In genomic region chr3:11285471-11285870, GRCh38 we compare ENCODE assay signal across 25 cellular contexts. TPM values are rescaled to one million over a fixed set of nuclear protein-coding genes. Genes with fewer than 3 reads are reported as not detected.
DNase-seq lines count a peak whose midpoint lies in the region; ATAC-seq and TF ChIP-seq lines count a peak whose summit lies in the region.
"Had no signal": no experiment of that assay in that cellular context is flagged by ENCODE, and none has a peak within 500 bp of the region (broad histone marks: within the 10 kb centered on the region; RNA-seq: fewer than 3 reads in every experiment).

No MANE protein-coding gene starts in this region.

- no peak overlapping the region for H3K4me3 Mint-ChIP-seq in dendritic cell treated with granulocyte-macrophage colony-stimulating factor and Interleukin-4, amounts not matched to agents 40 ng/mL and 50 ng/mL, for 4 days
- no peak overlapping the region for H3K4me3 Mint-ChIP-seq in activated CD4-positive, alpha-beta memory T cell treated with anti-CD3 and anti-CD28 coated beads for 36 hours
- H3K4me3 Mint-ChIP-seq: CD8-positive, alpha-beta memory T cell had no signal

- peaks cover 66% of the 10 kb centered on the region for H3K36me3 Mint-ChIP-seq in dendritic cell treated with granulocyte-macrophage colony-stimulating factor and Interleukin-4, amounts not matched to agents 40 ng/mL and 50 ng/mL, for 4 days (ENCODE audit: low read depth)
- peaks cover 15% of the 10 kb centered on the region for H3K36me3 Mint-ChIP-seq in activated CD4-positive, alpha-beta memory T cell treated with anti-CD3 and anti-CD28 coated beads for 36 hours

- no peak overlapping the region for H3K4me3 ChIP-seq in ACC112 (ENCODE audit: low read depth, low read length)
- no peak overlapping the region for H3K4me3 ChIP-seq in PC-9
- no peak overlapping the region for H3K4me3 ChIP-seq in neutrophil (ENCODE audit: low read depth in 1 of 2, low read length in 1 of 2)
- H3K4me3 ChIP-seq: K562 had no signal

- H3K9me3 ChIP-seq in PC-9 (ENCODE audit: insufficient read depth, low read depth) (no peaks in the 10 kb centered on the region), neutrophil (no peaks in the 10 kb centered on the region)

- H3K36me3 ChIP-seq in ACC112 (ENCODE audit: insufficient read depth, low read length) (peaks cover 11% of the 10 kb centered on the region; the same call in 1 of the 2 replicates), PC-9 (ENCODE audit: low read depth) (peaks cover 33% of the 10 kb centered on the region), neutrophil (peaks cover 17% of the 10 kb centered on the region)

- H3F3A ChIP-seq in PC-9 (ENCODE audit: insufficient read depth, low read depth), result peaks cover 61% of the 10 kb centered on the region

- peak overlapping the region; percentile 86 for H3K27ac Mint-ChIP-seq in dendritic cell treated with granulocyte-macrophage colony-stimulating factor and Interleukin-4, amounts not matched to agents 40 ng/mL and 50 ng/mL, for 4 days
- no peak overlapping the region for H3K27ac Mint-ChIP-seq in activated CD4-positive, alpha-beta memory T cell treated with anti-CD3 and anti-CD28 coated beads for 36 hours

- BruUV-seq in PC-9 (replicated peaks; lab: Mats Ljungman, UMichigan), result no TSS peak

- H3K27me3 Mint-ChIP-seq in dendritic cell treated with granulocyte-macrophage colony-stimulating factor and Interleukin-4, amounts not matched to agents 40 ng/mL and 50 ng/mL, for 4 days, result no peaks in the 10 kb centered on the region
- no peaks in the 10 kb centered on the region for H3K27me3 Mint-ChIP-seq in activated CD4-positive, alpha-beta memory T cell treated with anti-CD3 and anti-CD28 coated beads for 36 hours
- H3K27me3 Mint-ChIP-seq: CD8-positive, alpha-beta memory T cell had no signal

- H3K79me2 ChIP-seq in ACC112 (ENCODE audit: control insufficient read depth, insufficient read depth, low read length, unreplicated experiment) (peaks cover 42% of the 10 kb centered on the region), PC-9 (ENCODE audit: low read depth) (peaks cover 80% of the 10 kb centered on the region)

- H3K4me1 Mint-ChIP-seq in dendritic cell treated with granulocyte-macrophage colony-stimulating factor and Interleukin-4, amounts not matched to agents 40 ng/mL and 50 ng/mL, for 4 days (ENCODE audit: low read depth), result peaks cover 73% of the 10 kb centered on the region
- peaks cover 39% of the 10 kb centered on the region for H3K4me1 Mint-ChIP-seq in activated CD4-positive, alpha-beta memory T cell treated with anti-CD3 and anti-CD28 coated beads for 36 hours (ENCODE audit: low read depth)

- no peak for DNase-seq in PC-9
- DNase-seq in activated CD4-positive, alpha-beta memory T cell treated with anti-CD3 and anti-CD28 coated beads for 36 hours, result no peak
- DNase-seq in C1 segment of cervical spinal cord (lab: John Stamatoyannopoulos, UW), result no peak
- DNase-seq: CD8-positive, alpha-beta memory T cell; DMS79 treated with DMSO at 0.1 percent for 48 hours; GF-D8; HCEC 1CT; Kasumi-1; NCI-H1092 treated with DMSO at 0.1 percent for 48 hours; NCI-H1436; NCI-H187 treated with DMSO at 0.1 percent for 48 hours; NCI-H2171 treated with DMSO at 0.1 percent for 48 hours; NCI-H524; NCI-H748 treated with DMSO at 0.1 percent for 48 hours; PC-3; RPMI8226; SHP77 treated with DMSO at 0.1 percent for 48 hours had no signal

- CTCF ChIA-PET in PC-9 (lab: Charles Lee), result no interaction called here
- CTCF ChIA-PET in activated CD4-positive, alpha-beta memory T cell treated with anti-CD3 and anti-CD28 coated beads for 36 hours (lab: Charles Lee), result interaction anchor here (1.3 kb wide), 1 partner anchor 49 kb away, joined by 4 read pairs; no protein-coding TSS in a partner anchor

- H3K9me3 Mint-ChIP-seq in dendritic cell treated with granulocyte-macrophage colony-stimulating factor and Interleukin-4, amounts not matched to agents 40 ng/mL and 50 ng/mL, for 4 days, result no peaks in the 10 kb centered on the region
- H3K9me3 Mint-ChIP-seq in activated CD4-positive, alpha-beta memory T cell treated with anti-CD3 and anti-CD28 coated beads for 36 hours, result no peaks in the 10 kb centered on the region
- H3K9me3 Mint-ChIP-seq: CD8-positive, alpha-beta memory T cell had no signal

- H3K9me2 ChIP-seq in PC-9 (ENCODE audit: insufficient read depth), result no peaks in the 10 kb centered on the region

- POLR2A ChIA-PET in PC-9 (lab: Charles Lee; ENCODE audit: unreplicated experiment), result interaction anchor here (0.6 kb wide), 1 partner anchor 33 kb away, joined by 3 read pairs; no protein-coding TSS in a partner anchor
- POLR2A ChIA-PET in activated CD4-positive, alpha-beta memory T cell treated with anti-CD3 and anti-CD28 coated beads for 36 hours (lab: Charles Lee), result interaction anchor here (1.3 kb wide), 1 partner anchor 12 kb away, joined by 3 read pairs; no protein-coding TSS in a partner anchor

- intact Hi-C loops in PC-9 (cut with micrococcal nuclease; ENCODE audit: unreplicated experiment), result loop anchor here (5.0 kb wide), 1 partner anchor 317 kb away; no protein-coding TSS in a partner anchor
- intact Hi-C loops in dendritic cell treated with granulocyte-macrophage colony-stimulating factor and Interleukin-4, amounts not matched to agents 40 ng/mL and 50 ng/mL, for 4 days (cut with micrococcal nuclease), result no loop called here
- intact Hi-C loops in activated CD4-positive, alpha-beta memory T cell treated with anti-CD3 and anti-CD28 coated beads for 36 hours (cut with micrococcal nuclease), result no loop called here

- no peaks in the 10 kb centered on the region for H4K20me1 ChIP-seq in PC-9 (ENCODE audit: insufficient read depth)

- TF ChIP-seq CTCF in PC-9 (conservative IDR thresholded peaks at IDR 0.05) (no peak), neutrophil (IDR thresholded peaks at IDR 0.05) (no peak)

- peak overlapping the region; percentile 83; the same call in 1 of the 2 replicates for H3K4me2 ChIP-seq in PC-9

- no peaks in the 10 kb centered on the region for H3K27me3 ChIP-seq in ACC112 (ENCODE audit: insufficient read depth, low read length)
- H3K27me3 ChIP-seq in PC-9 (ENCODE audit: insufficient read depth, low read depth), result no peaks in the 10 kb centered on the region
- no peaks in the 10 kb centered on the region for H3K27me3 ChIP-seq in neutrophil

- peak overlapping the region; percentile 22; the same call in 1 of the 2 replicates for H3K27ac ChIP-seq in ACC112 (ENCODE audit: low read depth, low read length)
- peak overlapping the region; percentile 99 for H3K27ac ChIP-seq in PC-9
- peak overlapping the region; percentile 33 for H3K27ac ChIP-seq in neutrophil
- H3K27ac ChIP-seq: 22Rv1, C4-2B had no signal

- ATAC-seq in HG03342 (IDR thresholded peaks at IDR 0.05; ENCODE audit: unreplicated experiment), result no peak
- ATAC-seq: HepG2, K562, PC-3 had no signal

- H3K4me1 ChIP-seq in ACC112 (ENCODE audit: control insufficient read depth, insufficient read depth, low read length, unreplicated experiment) (peaks cover 38% of the 10 kb centered on the region), PC-9 (replicated peaks; ENCODE audit: insufficient read depth) (peaks cover 53% of the 10 kb centered on the region), neutrophil (ENCODE audit: control insufficient read depth in 1 of 2, insufficient read depth in 1 of 2, low read depth in 1 of 2, low read length in 1 of 2) (peaks cover 72 to 77% of the 10 kb centered on the region in 2 experiments)

- no peak overlapping the region for H2AFZ ChIP-seq in ACC112 (ENCODE audit: low read length, unreplicated experiment)
- H2AFZ ChIP-seq in PC-9, result no peak overlapping the region

RNA-seq across cellular contexts. Expression of gene ATG7, which starts 13.3 kb away (rescaled TPM):
- 53.1 and 56.1 TPM in 2 replicates for total RNA-seq in PC-9 (2021)
- 10 to 100 TPM; 30.5 to 33.6 TPM for total RNA-seq in activated CD4-positive, alpha-beta memory T cell treated with anti-CD3 and anti-CD28 coated beads for 36 hours

Comparison
In these comparisons a context has a peak if more than half of its experiments do, and no peak if none do; other contexts are left out.
1. H3K27ac ChIP-seq: peak in every context shown above with its lines; median percentile 99 in PC-9; 33 in neutrophil; 22 in ACC112.